ENCODE assay signal across 15 cellular contexts in genomic region chr20:34643919-34644318, GRCh38. TPM values are rescaled to one million over a fixed set of nuclear protein-coding genes. Genes with fewer than 3 reads are reported as not detected.
DNase-seq lines count a peak whose midpoint lies in the region; ATAC-seq and TF ChIP-seq lines count a peak whose summit lies in the region.
"Had no signal": no experiment of that assay in that cellular context is flagged by ENCODE, and none has a peak within 500 bp of the region (broad histone marks: within the 10 kb centered on the region; RNA-seq: fewer than 3 reads in every experiment).

No MANE protein-coding gene starts in this region.

- no peak for TF ChIP-seq CTCF in AG10803 (conservative IDR thresholded peaks at IDR 0.05; ENCODE audit: low read length)

- H3K4me3 ChIP-seq in AG10803 (ENCODE audit: low read length): no peak overlapping the region
- H3K4me3 ChIP-seq: Peyer's patch had no signal

- DNase-seq in AG10803 (ENCODE audit: low read depth) (peak; percentile 96), M059J (ENCODE audit: low read depth) (peak; percentile 29), astrocyte of the hippocampus (ENCODE audit: low read depth, low spot score) (peak; percentile 14), hepatic stellate cell (ENCODE audit: low spot score) (peak; percentile 28), SHP77 (lab: John Stamatoyannopoulos, UW) (no peak), NCI-H1092 treated with DMSO at 0.1 percent for 48 hours (lab: John Stamatoyannopoulos, UW) (no peak)
- DNase-seq: activated CD8-positive, alpha-beta T cell treated with anti-CD3 and anti-CD28 coated beads, Interleukin-2, amount 10 ng/mL, durations not matched to agents 7 days and 5 days; activated gamma-delta T cell; DMS79 treated with DMSO at 0.1 percent for 48 hours; NCI-H1092; NCI-H446 treated with DMSO at 0.1 percent for 48 hours; Peyer's patch; T1000 had no signal

- ATAC-seq in GM19023 (IDR thresholded peaks at IDR 0.05; ENCODE audit: unreplicated experiment): no peak
- ATAC-seq in GM18907 (IDR thresholded peaks at IDR 0.05; ENCODE audit: unreplicated experiment): no peak
- ATAC-seq: activated CD8-positive, alpha-beta T cell treated with anti-CD3 and anti-CD28 coated beads, Interleukin-2, amount 10 ng/mL, durations not matched to agents 7 days and 5 days had no signal

RNA-seq across cellular contexts. Expression of gene PIGU, which starts 33.0 kb away (rescaled TPM):
- 51.5 and 60.7 TPM in 2 replicates for total RNA-seq in M059J (2014; rRNA removed; shearing (Covaris generic))

Comparison
In these comparisons a context has a peak if more than half of its experiments do, and no peak if none do; other contexts are left out.
1. DNase-seq: peak in AG10803 (single experiment), M059J (single experiment), astrocyte of the hippocampus (single experiment) and hepatic stellate cell (single experiment); none in SHP77 (0 of 2) and NCI-H1092 treated with DMSO at 0.1 percent for 48 hours (single experiment).